12 cellular contexts compared by ENCODE assay signal in the genomic region with DNA sequence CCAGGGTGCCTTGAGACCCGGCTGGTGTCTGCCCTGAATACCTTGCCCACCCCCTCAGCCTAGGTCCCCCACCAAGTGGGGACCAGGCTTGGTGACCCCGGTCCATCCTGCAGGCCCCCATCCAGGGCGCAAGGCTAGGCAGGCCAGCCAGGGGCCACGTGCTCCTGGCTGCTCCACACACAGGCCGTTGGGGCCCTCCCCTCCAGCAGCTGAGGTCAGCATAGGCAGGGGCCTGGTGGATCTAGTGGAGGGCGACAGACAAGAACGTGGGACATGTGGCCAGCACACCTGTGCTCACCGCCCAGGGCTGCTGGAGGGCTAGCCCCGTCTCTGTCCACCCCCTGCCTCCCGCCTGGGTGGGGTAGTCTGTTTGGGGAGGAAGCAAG. TPM values are rescaled to one million over a fixed set of nuclear protein-coding genes. Genes with fewer than 3 reads are reported as not detected.
"Had no signal": no experiment of that assay in that cellular context is flagged by ENCODE, and none has a peak within 500 bp of the region (broad histone marks: within the 10 kb centered on the region; RNA-seq: fewer than 3 reads in every experiment).

No MANE protein-coding gene starts in this region.

- DNase-seq: activated CD4-positive, alpha-beta memory T cell treated with anti-CD3 and anti-CD28 coated beads, Interleukin-2, amount 10 ng/mL, durations not matched to agents 7 days and 5 days; cortex of kidney; effector CD8-positive, alpha-beta T cell; foreskin melanocyte; heart right ventricle; stimulated activated CD4-positive, alpha-beta T cell treated with anti-CD3 and anti-CD28 coated beads, Interleukin-12 subunit alpha, Interleukin-12 subunit beta, amount 100 ng/mL, for 4 hours had no signal

- H3K9me3 ChIP-seq: heart right ventricle, left lung, stomach, thoracic aorta had no signal

- H3K4me1 Mint-ChIP-seq: activated CD4-positive, alpha-beta memory T cell treated with anti-CD3 and anti-CD28 coated beads, Interleukin-2, amount 10 ng/mL, durations not matched to agents 7 days and 5 days; central memory CD8-positive, alpha-beta T cell; memory B cell had no signal

- H3K4me3 Mint-ChIP-seq: activated CD4-positive, alpha-beta memory T cell treated with anti-CD3 and anti-CD28 coated beads, Interleukin-2, amount 10 ng/mL, durations not matched to agents 7 days and 5 days; central memory CD8-positive, alpha-beta T cell; memory B cell; T-helper 2 cell treated with Interferon-gamma antibody and Interleukin-4, amounts not matched to agents 5 μg/mL and 100 μg/mL, for 36 hours had no signal

- H3K36me3 ChIP-seq: heart right ventricle, left lung, stomach, thoracic aorta had no signal

- H3K4me3 ChIP-seq: heart right ventricle, left lung, stomach, thoracic aorta had no signal

- H3K4me1 ChIP-seq: left lung had no signal

- H3K27ac Mint-ChIP-seq: activated CD4-positive, alpha-beta memory T cell treated with anti-CD3 and anti-CD28 coated beads, Interleukin-2, amount 10 ng/mL, durations not matched to agents 7 days and 5 days; memory B cell; T-helper 2 cell treated with Interferon-gamma antibody and Interleukin-4, amounts not matched to agents 5 μg/mL and 100 μg/mL, for 36 hours had no signal

- H3K27ac ChIP-seq: heart right ventricle, left lung, stomach, thoracic aorta had no signal

- H3K9me3 Mint-ChIP-seq: activated CD4-positive, alpha-beta memory T cell treated with anti-CD3 and anti-CD28 coated beads, Interleukin-2, amount 10 ng/mL, durations not matched to agents 7 days and 5 days; central memory CD8-positive, alpha-beta T cell; memory B cell; T-helper 2 cell treated with Interferon-gamma antibody and Interleukin-4, amounts not matched to agents 5 μg/mL and 100 μg/mL, for 36 hours had no signal

RNA-seq across cellular contexts. Expression of a gene that starts 7.5 kb away (rescaled TPM):
- polyA plus RNA-seq: heart right ventricle, stomach had no signal
